In the genomic region with DNA sequence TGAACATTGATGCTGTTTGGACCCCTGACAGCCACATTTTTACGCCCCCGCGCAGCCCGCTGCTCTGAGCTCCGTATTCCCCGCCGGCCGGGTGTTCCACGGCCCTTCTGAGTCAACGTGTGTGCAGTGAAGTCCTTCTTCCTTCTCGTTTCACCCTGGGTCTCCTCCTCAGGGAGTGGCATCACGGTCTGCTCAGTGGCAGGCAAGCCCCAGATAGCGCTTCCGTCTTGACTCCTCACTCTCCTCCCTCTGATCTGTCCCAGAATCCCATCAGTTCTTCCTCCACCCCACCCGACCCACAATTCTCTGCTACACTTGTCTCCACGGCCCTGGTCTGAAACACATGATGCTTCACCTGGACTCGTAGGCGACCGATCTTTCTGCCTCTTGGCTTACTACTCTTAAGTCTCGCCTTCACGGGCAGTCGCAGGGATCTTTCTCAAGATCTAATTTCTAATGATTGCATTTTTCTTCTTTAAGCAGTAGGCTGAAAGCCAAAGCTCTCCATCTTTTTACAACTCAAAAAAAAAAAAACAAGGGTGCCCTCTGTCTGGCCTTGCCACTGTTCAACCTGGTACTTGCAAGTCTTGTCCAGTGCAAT, we compare ENCODE assay signal across 8 cellular contexts. TPM values are rescaled to one million over a fixed set of nuclear protein-coding genes. Genes with fewer than 3 reads are reported as not detected.
DNase-seq lines count a peak whose midpoint lies in the region; ATAC-seq, FAIRE-seq and TF ChIP-seq lines count a peak whose summit lies in the region.

No MANE protein-coding gene starts in this region.

- peak overlapping the region; percentile 79 for H3K27ac ChIP-seq in CD8-positive, alpha-beta memory T cell (ENCODE audit: low read depth, low read length)
- no peak overlapping the region for H3K27ac ChIP-seq in SK-N-MC
- H3K27ac ChIP-seq in caudate nucleus (ENCODE audit: low read depth, low read length) = no peak overlapping the region
- H3K27ac ChIP-seq in liver (ENCODE audit: low read depth in 1 of 2, low read length in 2 of 2) = peak overlapping the region; percentile 21 to 66

- peaks cover 0 to 5% (median 0%) of the 10 kb centered on the region in 3 donors for H3K36me3 Mint-ChIP-seq in CD8-positive, alpha-beta memory T cell

- TF ChIP-seq POLR2A in GM12891 (IDR thresholded peaks at IDR 0.05; ENCODE audit: low read depth, low read length) = no peak

- peaks cover 11 to 16% (median 15%) of the 10 kb centered on the region in 3 donors for H3K4me1 Mint-ChIP-seq in CD8-positive, alpha-beta memory T cell

- H3K9me3 ChIP-seq in CD8-positive, alpha-beta memory T cell (ENCODE audit: low read length) = no peaks in the 10 kb centered on the region
- no peaks in the 10 kb centered on the region for H3K9me3 ChIP-seq in SK-N-MC (ENCODE audit: low read depth, low read length)
- no peaks in the 10 kb centered on the region for H3K9me3 ChIP-seq in liver (ENCODE audit: control insufficient read depth in 4 of 4, low read length in 3 of 4)

- H3K27ac Mint-ChIP-seq in CD8-positive, alpha-beta memory T cell = peak overlapping the region; percentile 84 to 98 (median 93)

- TF ChIP-seq CTCF in liver (IDR thresholded peaks at IDR 0.05; ENCODE audit: low read depth, low read length, missing input control) = no peak

- peak overlapping the region; percentile 88 to 99 (median 94) for H3K4me3 Mint-ChIP-seq in CD8-positive, alpha-beta memory T cell

- ATAC-seq in HG03378 (IDR thresholded peaks at IDR 0.05; ENCODE audit: unreplicated experiment) = peak; percentile 2
- ATAC-seq in GM18867 (IDR thresholded peaks at IDR 0.05; ENCODE audit: unreplicated experiment) = no peak

- no peak for FAIRE-seq in GM12891 (lab: Jason Lieb, UNC)

- H3K9ac ChIP-seq in SK-N-MC (ENCODE audit: insufficient read length) (peak overlapping the region; percentile 73), liver (ENCODE audit: low read depth in 1 of 2, low read length in 2 of 2) (no peak overlapping the region)

- 4% methylated on average over 22 of the region's 22 CpGs for WGBS in liver

- POLR2A ChIA-PET in CD8-positive, alpha-beta memory T cell (lab: Charles Lee) = interaction anchor here (0.6 to 1.7 kb wide), 3 partner anchors 36 to 240 kb away, joined by 3 to 8 read pairs (median 7); a partner anchor contains a TSS

- H3K4me3 ChIP-seq in CD8-positive, alpha-beta memory T cell (ENCODE audit: low read length) = peak overlapping the region; percentile 98
- peak overlapping the region; percentile 93 for H3K4me3 ChIP-seq in SK-N-MC
- H3K4me3 ChIP-seq in liver (ENCODE audit: low read depth in 1 of 3, low read length in 3 of 3) = peak overlapping the region; percentile 79 to 96 (median 88)

- no peaks in the 10 kb centered on the region for H3K36me3 ChIP-seq in CD8-positive, alpha-beta memory T cell (ENCODE audit: insufficient read depth, low read length)
- H3K36me3 ChIP-seq in SK-N-MC (ENCODE audit: insufficient read depth, low read length) (no peaks in the 10 kb centered on the region), liver (ENCODE audit: control insufficient read depth in 4 of 4, insufficient read depth in 3 of 4, low read depth in 1 of 4, low read length in 3 of 4) (no peaks in the 10 kb centered on the region)

- no peak for TF ChIP-seq RAD21 in liver (IDR thresholded peaks at IDR 0.05)

- peaks cover 21% of the 10 kb centered on the region for H3K4me1 ChIP-seq in CD8-positive, alpha-beta memory T cell (ENCODE audit: insufficient read depth, low read length)
- H3K4me1 ChIP-seq in liver (ENCODE audit: control insufficient read depth in 4 of 4, insufficient read depth in 4 of 4, low read length in 3 of 4) = peaks cover 8 to 19% (median 10%) of the 10 kb centered on the region in 4 donors

- peak in 4 of 5 donors; percentile 8 to 49 (median 27) for DNase-seq in CD8-positive, alpha-beta memory T cell
- no peak for DNase-seq in SK-N-MC (ENCODE audit: low read depth, low spot score)
- peak in 36 of 61 donors; percentile 17 to 78 (median 50) for DNase-seq in caudate nucleus (lab: John Stamatoyannopoulos, UW)
- peak; percentile 59 for DNase-seq in stimulated activated CD8-positive, alpha-beta memory T cell treated with anti-CD3 and anti-CD28 coated beads, Interleukin-4, amount 100 ng/mL, for 48 hours
- no peak for DNase-seq in GM12891 (ENCODE audit: insufficient read length, low spot score)

- no peaks in the 10 kb centered on the region for H3K27me3 ChIP-seq in CD8-positive, alpha-beta memory T cell (ENCODE audit: insufficient read depth, low read length, poor library complexity, severe bottlenecking)
- no peaks in the 10 kb centered on the region for H3K27me3 ChIP-seq in liver (ENCODE audit: control insufficient read depth in 4 of 4, insufficient read depth in 4 of 4, low read length in 3 of 4)

- CTCF ChIA-PET in CD8-positive, alpha-beta memory T cell (lab: Charles Lee) = interaction anchor here (0.8 to 1.8 kb wide), 9 partner anchors 23 to 174 kb away, joined by 3 to 6 read pairs (median 4); a partner anchor contains a TSS

- no peaks in the 10 kb centered on the region for H3K9me3 Mint-ChIP-seq in CD8-positive, alpha-beta memory T cell

- H3K27me3 Mint-ChIP-seq in CD8-positive, alpha-beta memory T cell = peaks cover 5 to 6% of the 10 kb centered on the region in 2 donors

TF ChIP-seq in liver, 16 proteins besides CTCF, POLR2A, EP300 and RAD21:
- TF ChIP-seq, protein P1, sequence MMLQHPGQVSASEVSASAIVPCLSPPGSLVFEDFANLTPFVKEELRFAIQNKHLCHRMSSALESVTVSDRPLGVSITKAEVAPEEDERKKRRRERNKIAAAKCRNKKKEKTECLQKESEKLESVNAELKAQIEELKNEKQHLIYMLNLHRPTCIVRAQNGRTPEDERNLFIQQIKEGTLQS (IDR thresholded peaks at IDR 0.05) = no peak
- TF ChIP-seq FOXA2 (IDR thresholded peaks at IDR 0.05) = no peak
- TF ChIP-seq NR2F2 (IDR thresholded peaks at IDR 0.05) = no peak

TF ChIP-seq in GM12891, 5 proteins besides CTCF, POLR2A, EP300 and RAD21:
- no peak for TF ChIP-seq SPI1 (IDR thresholded peaks at IDR 0.05; ENCODE audit: low read depth, low read length)
- no peak; the same call in 1 of the 2 replicates for TF ChIP-seq POLR2AphosphoS5 (IDR thresholded peaks at IDR 0.05; ENCODE audit: low read depth, low read length)
- TF ChIP-seq POU2F2 (IDR thresholded peaks at IDR 0.05; ENCODE audit: low read depth, low read length) = no peak
- no peak for TF ChIP-seq PAX5 (IDR thresholded peaks at IDR 0.05; ENCODE audit: insufficient read depth, low read length, severe bottlenecking)
- no peak for TF ChIP-seq TAF1 (IDR thresholded peaks at IDR 0.05; ENCODE audit: low read depth, low read length)

RNA-seq across cellular contexts. Expression of a gene that starts 33.9 kb away (rescaled TPM):
- total RNA-seq in CD8-positive, alpha-beta memory T cell = 10 to 100 TPM; 30.3 to 33.9 TPM
- polyA plus RNA-seq in CD8-positive, alpha-beta memory T cell = 1.3 TPM
- 10 to 100 TPM in 1 of 2 donors, under 1 TPM in 1; 0.84 to 19.5 TPM for total RNA-seq in liver
- under 1 TPM; 0.32 to 0.74 TPM for polyA plus RNA-seq in liver
- polyA plus RNA-seq in GM12891 (2012; ENCODE audit: low read depth, missing spikeins) = 16.5 TPM

Comparison
In these comparisons a context has a peak if more than half of its experiments do, and no peak if none do; other contexts are left out.
1. DNase-seq: peak in CD8-positive, alpha-beta memory T cell (4 of 5), caudate nucleus (36 of 61) and stimulated activated CD8-positive, alpha-beta memory T cell treated with anti-CD3 and anti-CD28 coated beads, Interleukin-4, amount 100 ng/mL, for 48 hours (single experiment); none in SK-N-MC (single experiment) and GM12891 (single experiment).
2. H3K27ac ChIP-seq: peak in CD8-positive, alpha-beta memory T cell (single experiment) and liver (2 of 2); none in SK-N-MC (single experiment) and caudate nucleus (single experiment).
3. Peak in every context shown above with its lines, with median percentiles within 50 percentile points of each other: H3K4me3 ChIP-seq.